Comparison of ENCODE assay signal across 7 cellular contexts in the genomic region with DNA sequence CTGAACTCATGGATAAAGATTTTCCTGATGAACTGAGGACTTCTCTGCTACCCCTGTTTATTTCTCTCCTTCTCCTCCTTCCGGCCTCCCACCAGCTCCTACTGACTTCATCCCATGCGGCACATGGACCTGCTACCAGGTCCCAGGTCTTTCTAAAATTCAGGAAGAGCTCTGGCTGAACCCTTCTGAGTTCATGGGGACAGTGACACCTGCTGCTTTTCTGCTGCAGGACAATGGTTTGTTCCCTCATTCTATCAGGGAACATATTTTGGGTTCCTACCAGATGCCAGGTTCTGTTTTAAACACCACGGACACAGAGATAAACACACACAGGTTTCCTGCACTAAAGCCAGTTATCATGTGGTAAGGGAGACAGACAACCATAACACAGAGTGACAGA.
DNase-seq lines count a peak whose midpoint lies in the region; ATAC-seq and TF ChIP-seq lines count a peak whose summit lies in the region.

No MANE protein-coding gene starts in this region.

- H3K9me2 ChIP-seq in HCT116 (ENCODE audit: insufficient read depth): no peaks in the 10 kb centered on the region
- no peaks in the 10 kb centered on the region for H3K9me2 ChIP-seq in SK-N-SH

- DNase-seq in HCT116 (ENCODE audit: low read depth, low spot score): peak; percentile 18
- peak; percentile 49 for DNase-seq in SK-N-SH
- DNase-seq in globus pallidus (ENCODE audit: low spot score): peak; percentile 33
- DNase-seq in spleen: no peak

- ATAC-seq in HCT116 (peak; percentile 82), HG03175 (IDR thresholded peaks at IDR 0.05; ENCODE audit: unreplicated experiment) (no peak), GM18520 (IDR thresholded peaks at IDR 0.05; ENCODE audit: unreplicated experiment) (no peak), GM21367 (IDR thresholded peaks at IDR 0.05; ENCODE audit: unreplicated experiment) (no peak)

- CTCF ChIA-PET in HCT116 (lab: Charles Lee) (interaction anchor here (0.7 to 2.1 kb wide), 5 partner anchors 421 to 492 kb away, joined by 3 to 10 read pairs (median 5); no protein-coding TSS in a partner anchor), SK-N-SH (lab: Yijun Ruan, JAX) (interaction anchor here (0.7 to 2.9 kb wide), 19 partner anchors 15 to 491 kb away, joined by 3 to 18 read pairs (median 4); partner anchors contain the start of gene RHOU)

- H3F3A ChIP-seq in SK-N-SH (replicated peaks; ENCODE audit: insufficient read depth): no peaks in the 10 kb centered on the region

- no peak overlapping the region for H3K4me2 ChIP-seq in HCT116 (ENCODE audit: low read length)
- no peak overlapping the region for H3K4me2 ChIP-seq in SK-N-SH

- H3K27me3 ChIP-seq in HCT116 (ENCODE audit: insufficient read depth, low read length): no peaks in the 10 kb centered on the region
- no peaks in the 10 kb centered on the region for H3K27me3 ChIP-seq in SK-N-SH (ENCODE audit: insufficient read depth)
- H3K27me3 ChIP-seq in spleen (replicated peaks in 1 of 7): no peaks in the 10 kb centered on the region

- H3K9ac ChIP-seq in HCT116 (ENCODE audit: low read length) (no peak overlapping the region), SK-N-SH (no peak overlapping the region)

- H3K9me3 ChIP-seq in HCT116 (ENCODE audit: control insufficient read depth in 1 of 2, insufficient read depth in 1 of 2, low read depth in 1 of 2, low read length in 2 of 2) (no peaks in the 10 kb centered on the region), SK-N-SH (no peaks in the 10 kb centered on the region), spleen (no peaks in the 10 kb centered on the region)

- H3K4me1 ChIP-seq in HCT116 (ENCODE audit: control insufficient read depth in 1 of 2, insufficient read depth in 2 of 2, low read length in 2 of 2): no peaks in the 10 kb centered on the region
- no peaks in the 10 kb centered on the region; a peak in 1 of 4 replicates for H3K4me1 ChIP-seq in SK-N-SH (ENCODE audit: control insufficient read depth in 1 of 2, insufficient read depth in 2 of 2, low read depth in 1 of 2, low read length in 1 of 2)
- peaks cover 3 to 58% (median 35%) of the 10 kb centered on the region in 6 donors for H3K4me1 ChIP-seq in spleen

- no TSS peak for BruUV-seq in HCT116 (replicated peaks; lab: Mats Ljungman, UMichigan)

- H3K27ac ChIP-seq in HCT116 (ENCODE audit: low read depth, low read length) (no peak overlapping the region), SK-N-SH (ENCODE audit: low read depth in 2 of 2, low read length in 1 of 2) (no peak overlapping the region), spleen (peak overlapping the region in 5 of 8 donors; percentile 53 to 79 (median 75))

- H2AFZ ChIP-seq in HCT116 (ENCODE audit: low read depth, low read length, poor library complexity, severe bottlenecking) (no peak overlapping the region), SK-N-SH (ENCODE audit: low read depth) (no peak overlapping the region)

- RAD21 ChIA-PET in HCT116 (lab: Charles Lee; ENCODE audit: low non-redundant PET in 1 of 2, low total read pairs in 2 of 2, uncharacterized antibody in 2 of 2, unreplicated experiment in 2 of 2): no interaction called here

- no peak overlapping the region for H3K4me3 ChIP-seq in HCT116 (replicated peaks in 1 of 2; ENCODE audit: low read depth in 1 of 2, low read length in 2 of 2)
- H3K4me3 ChIP-seq in SK-N-SH (ENCODE audit: low read depth in 2 of 2, low read length in 1 of 2): no peak overlapping the region
- no peak overlapping the region for H3K4me3 ChIP-seq in spleen

- H3K36me3 ChIP-seq in HCT116 (ENCODE audit: control insufficient read depth in 1 of 2, insufficient read depth in 2 of 2, low read length in 2 of 2) (no peaks in the 10 kb centered on the region), SK-N-SH (replicated peaks in 1 of 2; ENCODE audit: control insufficient read depth in 1 of 2, insufficient read depth in 2 of 2, low read length in 1 of 2) (no peaks in the 10 kb centered on the region), spleen (no peaks in the 10 kb centered on the region)

- TF ChIP-seq POLR2A in HCT116 (IDR thresholded peaks at IDR 0.05; ENCODE audit: borderline replicate concordance, extremely low read depth, insufficient read depth, insufficient read length): no peak
- TF ChIP-seq POLR2A in spleen (IDR thresholded peaks at IDR 0.05): no peak

- TF ChIP-seq RAD21 in HCT116 (IDR thresholded peaks at IDR 0.05; ENCODE audit: low read depth) (peak; percentile 88), SK-N-SH (IDR thresholded peaks at IDR 0.05; ENCODE audit: low read length) (peak; percentile 76)

- POLR2A ChIA-PET in HCT116 (lab: Charles Lee): no interaction called here
- POLR2A ChIA-PET in SK-N-SH (lab: Yijun Ruan, JAX): no interaction called here

- intact Hi-C loops in HCT116 (cut with micrococcal nuclease): loop anchor here (1.0 to 2.0 kb wide), 3 partner anchors 422 to 493 kb away; partner anchors contain the start of gene RHOU
- intact Hi-C loops in spleen (cut with DNase I; ENCODE audit: low total_unique reads): no loop called here

- TF ChIP-seq CTCF in HCT116 (IDR thresholded peaks at IDR 0.05 in 2 of 3, conservative IDR thresholded peaks at IDR 0.05 in 1 of 3; ENCODE audit: borderline replicate concordance in 1 of 3, insufficient read depth in 1 of 3, low read depth in 2 of 3, low read length in 2 of 3) (peak; percentile 46 to 64 (median 59)), SK-N-SH (IDR thresholded peaks at IDR 0.05) (peak; percentile 46), spleen (IDR thresholded peaks at IDR 0.05 in 8 of 11, conservative IDR thresholded peaks at IDR 0.05 in 3 of 11) (peak in 5 of 11 experiments; percentile 13 to 36 (median 26))

- no peak for TF ChIP-seq EP300 in SK-N-SH (IDR thresholded peaks at IDR 0.05; ENCODE audit: borderline replicate concordance in 1 of 2, low read depth in 1 of 2, low read length in 1 of 2)

- no peaks in the 10 kb centered on the region for H3K79me2 ChIP-seq in HCT116 (ENCODE audit: insufficient read depth, low read length)
- no peaks in the 10 kb centered on the region for H3K79me2 ChIP-seq in SK-N-SH (ENCODE audit: insufficient read depth)

- no peaks in the 10 kb centered on the region for H4K20me1 ChIP-seq in HCT116 (ENCODE audit: insufficient read depth)
- no peaks in the 10 kb centered on the region for H4K20me1 ChIP-seq in SK-N-SH (ENCODE audit: insufficient read depth)

- WGBS in SK-N-SH (ENCODE audit: low lambda C conversion rate): 63% methylated on average over 3 of the region's 3 CpGs
- WGBS in spleen, 5 donors: 77 to 84% (median 79%) methylated on average over 3 of the region's 3 CpGs

TF ChIP-seq in HCT116, 20 proteins besides CTCF, POLR2A, EP300 and RAD21 (continues in another document):
- TF ChIP-seq, protein P1, sequence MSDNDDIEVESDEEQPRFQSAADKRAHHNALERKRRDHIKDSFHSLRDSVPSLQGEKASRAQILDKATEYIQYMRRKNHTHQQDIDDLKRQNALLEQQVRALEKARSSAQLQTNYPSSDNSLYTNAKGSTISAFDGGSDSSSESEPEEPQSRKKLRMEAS (IDR thresholded peaks at IDR 0.05): no peak
- TF ChIP-seq CBX3 (IDR thresholded peaks at IDR 0.05; ENCODE audit: low read depth) (no peak; the same call in 1 of the 2 replicates), CEBPB (IDR thresholded peaks at IDR 0.05; ENCODE audit: low read depth) (no peak)

TF ChIP-seq in SK-N-SH, 30 proteins besides CTCF, POLR2A, EP300 and RAD21:
- TF ChIP-seq RXRA (IDR thresholded peaks at IDR 0.05; ENCODE audit: borderline replicate concordance, low read depth): no peak
- peak; percentile 53; the same call in 1 of the 2 replicates for TF ChIP-seq SMC3 (IDR thresholded peaks at IDR 0.05; ENCODE audit: low read depth, low read length)
- TF ChIP-seq, protein P1 (IDR thresholded peaks at IDR 0.05; ENCODE audit: low read depth): no peak
- no peak for TF ChIP-seq REST (IDR thresholded peaks at IDR 0.05; ENCODE audit: low read depth, low read length)

Comparison
In these comparisons a context has a peak if more than half of its experiments do, and no peak if none do; other contexts are left out.
1. H3K27ac ChIP-seq: peak in spleen (5 of 8); none in HCT116 (single experiment) and SK-N-SH (0 of 2).
2. Of the 11 proteins assayed by ChIP-seq in both SK-N-SH and HCT116: peak only in SK-N-SH: none; only in HCT116: none; in both: CTCF and RAD21; in neither: 9.